ENCODE assay signal across 9 cellular contexts in the genomic region with DNA sequence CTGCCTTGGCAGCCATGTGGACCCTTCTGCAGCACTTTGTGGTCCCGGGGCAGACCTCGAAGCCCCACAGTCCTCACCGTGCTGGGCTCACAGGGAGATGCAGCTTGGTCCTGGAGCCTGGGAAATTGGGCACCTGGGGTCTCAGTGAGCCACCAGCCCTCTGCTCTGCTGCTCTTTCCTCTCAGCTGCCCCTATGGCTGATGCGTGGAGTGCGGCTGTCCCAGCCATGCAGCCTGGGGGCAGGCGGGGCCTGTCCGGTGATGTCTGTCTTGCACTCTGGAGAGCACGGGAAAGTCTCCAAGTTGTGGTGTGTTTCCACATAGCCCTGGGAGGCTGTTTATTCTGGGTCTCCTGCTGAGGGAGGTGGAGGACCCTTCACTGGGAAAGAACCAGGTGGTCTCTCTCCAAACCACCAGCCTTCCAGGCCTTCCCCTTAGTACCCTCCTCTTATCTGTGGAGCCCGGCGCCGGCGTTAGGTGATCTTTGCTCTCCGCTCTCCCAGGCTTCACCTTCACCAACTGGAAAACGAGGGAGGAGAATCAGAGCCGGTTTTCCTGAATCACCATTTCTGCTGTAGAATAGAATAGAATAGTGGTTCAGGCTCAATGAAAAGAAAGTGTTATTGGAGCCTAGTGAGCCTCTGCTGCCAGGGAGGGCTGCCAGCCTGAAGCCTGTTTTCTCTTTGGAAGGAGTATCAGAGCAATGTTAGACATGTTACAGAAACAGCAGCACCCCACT. TPM values are rescaled to one million over a fixed set of nuclear protein-coding genes. Genes with fewer than 3 reads are reported as not detected.
DNase-seq lines count a peak whose midpoint lies in the region; ATAC-seq and TF ChIP-seq lines count a peak whose summit lies in the region.
"Had no signal": no experiment of that assay in that cellular context is flagged by ENCODE, and none has a peak within 500 bp of the region (broad histone marks: within the 10 kb centered on the region; RNA-seq: fewer than 3 reads in every experiment).

No MANE protein-coding gene starts in this region.

- ATAC-seq in activated naive CD4-positive, alpha-beta T cell treated with anti-CD3 and anti-CD28 coated beads, Interleukin-2, amount 50 U/mL, for 72 hours = no peak
- no peak for ATAC-seq in HG02623 (IDR thresholded peaks at IDR 0.05; ENCODE audit: unreplicated experiment)
- no peak for ATAC-seq in HG02870 (IDR thresholded peaks at IDR 0.05; ENCODE audit: unreplicated experiment)
- ATAC-seq: activated CD4-positive, CD25-positive, alpha-beta regulatory T cell treated with anti-CD3 and anti-CD28 coated beads, Interleukin-2, amount 50 U/mL, for 24 hours had no signal

- H3K27ac ChIP-seq in mesodermal cell (ENCODE audit: low read depth, low read length, severe bottlenecking) = no peak overlapping the region
- H3K27ac ChIP-seq in uterus = peak overlapping the region; percentile 16 to 47

- TF ChIP-seq CTCF in choroid plexus epithelial cell (conservative IDR thresholded peaks at IDR 0.05; ENCODE audit: low read depth, low read length) (no peak), uterus (IDR thresholded peaks at IDR 0.05) (no peak), GM13976 (IDR thresholded peaks at IDR 0.05; ENCODE audit: borderline replicate concordance, control extremely low read depth, extremely low read depth, insufficient read depth, missing control alignments) (no peak)

- CTCF ChIA-PET in activated naive CD4-positive, alpha-beta T cell treated with anti-CD3 and anti-CD28 coated beads for 36 hours (lab: Charles Lee) = no interaction called here

- H3K4me1 Mint-ChIP-seq in activated naive CD4-positive, alpha-beta T cell treated with anti-CD3 and anti-CD28 coated beads for 36 hours (ENCODE audit: low read depth) = peaks cover 24% of the 10 kb centered on the region

- 88% methylated on average over 8 to 9 of the region's 15 CpGs for WGBS in mesodermal cell (ENCODE audit: insufficient coverage in 2 of 2), 2 experiments

- H3K4me1 ChIP-seq in mesodermal cell (ENCODE audit: control insufficient read depth, insufficient read depth, low read length, poor library complexity, severe bottlenecking) (peaks cover 51% of the 10 kb centered on the region), uterus (peaks cover 0 to 6% of the 10 kb centered on the region in 2 donors)

- intact Hi-C loops in activated naive CD4-positive, alpha-beta T cell treated with anti-CD3 and anti-CD28 coated beads for 36 hours (cut with micrococcal nuclease) = no loop called here
- intact Hi-C loops in uterus (cut with DNase I; ENCODE audit: low total_unique reads) = no loop called here

- H3K27me3 Mint-ChIP-seq in activated naive CD4-positive, alpha-beta T cell treated with anti-CD3 and anti-CD28 coated beads for 36 hours (ENCODE audit: low read depth) = no peaks in the 10 kb centered on the region

- no peaks in the 10 kb centered on the region for H3K27me3 ChIP-seq in uterus

- H3K27ac Mint-ChIP-seq in activated naive CD4-positive, alpha-beta T cell treated with anti-CD3 and anti-CD28 coated beads for 36 hours = no peak overlapping the region
- H3K27ac Mint-ChIP-seq in activated naive CD4-positive, alpha-beta T cell treated with anti-CD3 and anti-CD28 coated beads, Interleukin-2, amount 50 U/mL, for 72 hours = peak overlapping the region in 1 of 2 donors; percentile 81

- TF ChIP-seq POLR2A in uterus (IDR thresholded peaks at IDR 0.05) = no peak

- no peaks in the 10 kb centered on the region for H3K9me3 Mint-ChIP-seq in activated naive CD4-positive, alpha-beta T cell treated with anti-CD3 and anti-CD28 coated beads for 36 hours
- H3K9me3 Mint-ChIP-seq in activated naive CD4-positive, alpha-beta T cell treated with anti-CD3 and anti-CD28 coated beads, Interleukin-2, amount 50 U/mL, for 72 hours = no peaks in the 10 kb centered on the region

- H3K9me3 ChIP-seq in mesodermal cell (ENCODE audit: control insufficient read depth, low read length) (no peaks in the 10 kb centered on the region), uterus (no peaks in the 10 kb centered on the region)

- H3K36me3 Mint-ChIP-seq in activated naive CD4-positive, alpha-beta T cell treated with anti-CD3 and anti-CD28 coated beads for 36 hours (ENCODE audit: low read depth) = no peaks in the 10 kb centered on the region
- H3K36me3 Mint-ChIP-seq in activated naive CD4-positive, alpha-beta T cell treated with anti-CD3 and anti-CD28 coated beads, Interleukin-2, amount 50 U/mL, for 72 hours = peaks cover 0 to 5% of the 10 kb centered on the region in 2 donors

- no peak for DNase-seq in activated naive CD4-positive, alpha-beta T cell treated with anti-CD3 and anti-CD28 coated beads for 36 hours
- no peak for DNase-seq in activated naive CD4-positive, alpha-beta T cell treated with anti-CD3 and anti-CD28 coated beads, Interleukin-2, amount 50 U/mL, for 72 hours (ENCODE audit: low spot score in 2 of 2)
- DNase-seq in choroid plexus epithelial cell (ENCODE audit: low read depth) (peak; percentile 69), uterus (no peak), GM13976 (ENCODE audit: low spot score) (no peak)

- no peaks in the 10 kb centered on the region for H3K36me3 ChIP-seq in mesodermal cell (ENCODE audit: control insufficient read depth, insufficient read depth, low read length)
- no peaks in the 10 kb centered on the region for H3K36me3 ChIP-seq in uterus

- in situ Hi-C loops in GM13976 (cut with MboI; ENCODE audit: low sequenced_read_pairs, unreplicated experiment) = no loop called here

- H3K4me3 ChIP-seq in choroid plexus epithelial cell (ENCODE audit: low read depth, low read length) (peak overlapping the region; percentile 26), mesodermal cell (ENCODE audit: extremely low read depth, insufficient read depth, low read length, poor library complexity, severe bottlenecking) (peak overlapping the region; percentile 1), uterus (no peak overlapping the region)

- H3K4me3 Mint-ChIP-seq in activated naive CD4-positive, alpha-beta T cell treated with anti-CD3 and anti-CD28 coated beads for 36 hours = peak overlapping the region; percentile 91

RNA-seq across cellular contexts. Expression of a gene that starts 41.2 kb away (rescaled TPM):
- 10 to 100 TPM; 34.3 to 35.4 TPM for total RNA-seq in activated naive CD4-positive, alpha-beta T cell treated with anti-CD3 and anti-CD28 coated beads for 36 hours
- 10 to 100 TPM; 33.8 to 42.4 TPM for total RNA-seq in activated naive CD4-positive, alpha-beta T cell treated with anti-CD3 and anti-CD28 coated beads, Interleukin-2, amount 50 U/mL, for 72 hours
- 21.6 TPM for polyA plus RNA-seq in mesodermal cell (2013, experiment 1 of 2)
- 26.5 TPM for polyA plus RNA-seq in mesodermal cell (2013, experiment 2 of 2)
- 10 to 100 TPM in 3 of 4 donors, 1 to 10 TPM in 1; 5.6 to 37.0 (median 15.2) TPM for total RNA-seq in uterus

RNA-seq across cellular contexts. Expression of a gene that starts 41.6 kb away (rescaled TPM):
- under 1 TPM; 0.17 to 0.25 TPM for total RNA-seq in activated naive CD4-positive, alpha-beta T cell treated with anti-CD3 and anti-CD28 coated beads for 36 hours
- total RNA-seq in activated naive CD4-positive, alpha-beta T cell treated with anti-CD3 and anti-CD28 coated beads, Interleukin-2, amount 50 U/mL, for 72 hours = 1 to 10 TPM in 1 of 2 donors, under 1 TPM in 1; 0.54 to 1.1 TPM
- polyA plus RNA-seq in mesodermal cell (2013, experiment 1 of 2) = 6.8 TPM
- 5.1 TPM for polyA plus RNA-seq in mesodermal cell (2013, experiment 2 of 2)
- 10 to 100 TPM in 1 of 4 donors, 1 to 10 TPM in 3; 1.5 to 15.8 (median 8.4) TPM for total RNA-seq in uterus

Comparison
In these comparisons a context has a peak if more than half of its experiments do, and no peak if none do; other contexts are left out.
1. H3K4me3 ChIP-seq: peak in choroid plexus epithelial cell (single experiment) and mesodermal cell (single experiment); none in uterus (0 of 2).